ENCODE assay signal across 1 cellular context in genomic region chr3:8536106-8537052, GRCh38.
TF ChIP-seq lines count a peak whose summit lies in the region.

No MANE protein-coding gene starts in this region.

TF ChIP-seq in GM12878, 131 proteins besides CTCF, POLR2A, EP300 and RAD21:
- TF ChIP-seq IRF4 (IDR thresholded peaks at IDR 0.05; ENCODE audit: low read depth, low read length), result no peak
- peak; percentile 63 for TF ChIP-seq ZBTB40 (IDR thresholded peaks at IDR 0.05; ENCODE audit: borderline replicate concordance)
